9 cellular contexts compared by ENCODE assay signal in the genomic region with DNA sequence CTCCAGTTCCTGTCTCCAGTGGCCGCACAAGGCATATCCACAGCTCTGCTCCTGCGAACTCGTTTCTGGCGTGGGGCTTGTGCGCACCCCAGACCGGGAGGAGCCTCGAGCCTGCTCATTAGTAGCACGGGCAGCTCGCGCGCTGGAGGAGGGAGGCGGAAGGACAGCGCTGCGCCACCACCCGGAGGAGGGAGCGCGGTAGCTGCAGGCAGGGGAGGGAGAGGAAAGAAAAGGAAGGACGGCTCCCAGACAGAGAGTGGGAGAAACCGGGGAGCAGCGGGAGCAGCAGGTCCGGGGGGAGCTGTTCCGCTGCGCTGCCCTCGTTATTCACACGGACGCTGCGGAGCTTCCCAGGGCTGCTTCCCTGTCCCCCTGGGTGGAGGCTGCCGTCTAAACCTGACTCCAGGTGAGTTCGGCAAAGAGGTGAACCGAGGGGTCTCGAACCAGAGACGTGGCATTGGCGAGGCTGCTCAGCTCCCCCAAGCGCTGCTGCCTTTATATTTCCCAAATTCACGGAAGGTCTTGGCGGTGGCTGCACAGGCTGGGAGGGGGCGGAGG.
DNase-seq lines count a peak whose midpoint lies in the region; ATAC-seq and TF ChIP-seq lines count a peak whose summit lies in the region.
"Had no signal": no experiment of that assay in that cellular context is flagged by ENCODE, and none has a peak within 500 bp of the region (broad histone marks: within the 10 kb centered on the region; RNA-seq: fewer than 3 reads in every experiment).

No MANE protein-coding gene starts in this region.

- H3K9me3 ChIP-seq in adipocyte (ENCODE audit: control insufficient read depth, low read length), result no peaks in the 10 kb centered on the region
- no peaks in the 10 kb centered on the region for H3K9me3 ChIP-seq in suprapubic skin

- DNase-seq in SHP77 (lab: John Stamatoyannopoulos, UW) (peak; percentile 12 to 14), SHP77 treated with DMSO at 0.1 percent for 48 hours (lab: John Stamatoyannopoulos, UW) (no peak), adipocyte (ENCODE audit: low read depth) (peak; percentile 89), iPS-NIHi7 (ENCODE audit: extremely low spot score) (peak; percentile 63), suprapubic skin (ENCODE audit: low spot score in 2 of 2) (peak in 1 of 2 donors; percentile 75), A172 (ENCODE audit: low spot score) (no peak), CD1c-positive myeloid dendritic cell (ENCODE audit: extremely low spot score) (no peak)
- DNase-seq: naive thymus-derived CD4-positive, alpha-beta T cell had no signal

- peak overlapping the region; percentile 58 for H3K4me3 ChIP-seq in adipocyte (ENCODE audit: low read length)
- peak overlapping the region; percentile 29 for H3K4me3 ChIP-seq in suprapubic skin

- H3K36me3 ChIP-seq in adipocyte (ENCODE audit: control insufficient read depth, insufficient read depth, low read length, severe bottlenecking), result no peaks in the 10 kb centered on the region
- no peaks in the 10 kb centered on the region for H3K36me3 ChIP-seq in suprapubic skin

- TF ChIP-seq POLR2A in suprapubic skin (IDR thresholded peaks at IDR 0.05), result no peak

- no peak for ATAC-seq in HG02938 (IDR thresholded peaks at IDR 0.05; ENCODE audit: unreplicated experiment)
- ATAC-seq: naive thymus-derived CD4-positive, alpha-beta T cell had no signal

- TF ChIP-seq EP300 in suprapubic skin (IDR thresholded peaks at IDR 0.05), result no peak

- H3K27me3 ChIP-seq in adipocyte (replicated peaks; ENCODE audit: control insufficient read depth, insufficient read depth, low read length) (peaks cover 14% of the 10 kb centered on the region), suprapubic skin (peaks cover 4% of the 10 kb centered on the region)

- 3% methylated on average over 28 of the region's 37 CpGs for WGBS in suprapubic skin

- H3K9ac ChIP-seq in adipocyte (ENCODE audit: low read length), result no peak overlapping the region

- H3K4me1 ChIP-seq in adipocyte (ENCODE audit: control insufficient read depth, insufficient read depth, low read length) (no peaks in the 10 kb centered on the region), suprapubic skin (peaks cover 7% of the 10 kb centered on the region)

- no peak overlapping the region for H3K27ac ChIP-seq in suprapubic skin

- no peak for TF ChIP-seq CTCF in suprapubic skin (IDR thresholded peaks at IDR 0.05)

Comparison
In these comparisons a context has a peak if more than half of its experiments do, and no peak if none do; other contexts are left out.
1. DNase-seq: peak in SHP77 (2 of 2), adipocyte (single experiment) and iPS-NIHi7 (single experiment); none in SHP77 treated with DMSO at 0.1 percent for 48 hours (single experiment), A172 (single experiment) and CD1c-positive myeloid dendritic cell (single experiment).